ENCODE assay signal across 34 cellular contexts in the genomic region with DNA sequence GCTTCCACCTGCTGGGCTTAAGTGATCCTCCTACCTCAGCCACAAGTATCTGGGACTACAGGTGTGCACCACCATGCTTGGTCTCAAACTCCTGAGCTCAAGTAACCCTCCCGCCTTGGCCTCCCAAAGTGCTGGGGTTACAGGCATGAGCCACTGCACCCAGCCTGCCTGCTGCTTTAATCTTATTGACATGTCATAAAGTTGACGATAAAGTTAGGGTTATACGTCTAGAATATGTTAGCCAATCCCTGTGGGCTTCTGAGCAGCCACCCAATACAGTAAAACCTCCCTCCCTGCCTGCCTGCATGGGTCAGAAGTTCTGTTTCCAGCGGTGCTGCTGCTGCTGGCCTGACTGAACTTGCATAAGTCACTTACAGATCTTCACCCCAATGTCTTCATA.
"Had no signal": no experiment of that assay in that cellular context is flagged by ENCODE, and none has a peak within 500 bp of the region (broad histone marks: within the 10 kb centered on the region; RNA-seq: fewer than 3 reads in every experiment).

No MANE protein-coding gene starts in this region.

- H3K4me1 Mint-ChIP-seq: activated CD4-positive, alpha-beta T cell treated with anti-CD3 and anti-CD28 coated beads, Interleukin-2, amount 10 ng/mL, durations not matched to agents 24 days and 14 days had no signal

- H3K4me2 ChIP-seq: PC-9 had no signal

- H3K27me3 Mint-ChIP-seq: activated CD4-positive, alpha-beta T cell treated with anti-CD3 and anti-CD28 coated beads, Interleukin-2, amount 10 ng/mL, durations not matched to agents 24 days and 14 days; activated CD8-positive, alpha-beta T cell treated with anti-CD3 and anti-CD28 coated beads for 36 hours had no signal

- H3K27ac ChIP-seq: adrenal gland, body of pancreas, breast epithelium, PC-9, RWPE1, WERI-Rb-1 had no signal

- H3K4me3 Mint-ChIP-seq: activated CD4-positive, alpha-beta T cell treated with anti-CD3 and anti-CD28 coated beads, Interleukin-2, amount 10 ng/mL, durations not matched to agents 24 days and 14 days; activated CD8-positive, alpha-beta T cell treated with anti-CD3 and anti-CD28 coated beads for 36 hours; activated naive CD4-positive, alpha-beta T cell treated with anti-CD3 and anti-CD28 coated beads for 36 hours; activated T-cell treated with anti-CD3 and anti-CD28 coated beads, Interleukin-2, amount 50 U/mL, for 4 hours; activated T-helper 1 cell treated with anti-CD3 and anti-CD28 coated beads, Interleukin-12 subunit alpha, Interleukin-12 subunit beta, Interleukin-2, Interleukin-4 antibody, amounts not matched to agents 30 ng/mL and 10 ng/mL and 1 ng/mL, durations not matched to agents 14 hours and 24 hours and 36 hours; IgD-negative memory B cell had no signal

- H3K27me3 ChIP-seq: adrenal gland, body of pancreas, breast epithelium, MG63 had no signal

- H3K9me3 Mint-ChIP-seq: activated CD8-positive, alpha-beta T cell treated with anti-CD3 and anti-CD28 coated beads for 36 hours; activated naive CD4-positive, alpha-beta T cell treated with anti-CD3 and anti-CD28 coated beads for 36 hours; activated T-cell treated with anti-CD3 and anti-CD28 coated beads, Interleukin-2, amount 50 U/mL, for 4 hours had no signal

- H3K4me3 ChIP-seq: adrenal gland, body of pancreas, breast epithelium, MG63, PC-9 had no signal

- H3K9me3 ChIP-seq: adrenal gland, body of pancreas, breast epithelium, MG63 had no signal

- H3K36me3 Mint-ChIP-seq: activated naive CD4-positive, alpha-beta T cell treated with anti-CD3 and anti-CD28 coated beads, Interleukin-2, amount 50 U/mL, for 72 hours; IgD-negative memory B cell had no signal

- H2AFZ ChIP-seq: PC-9 had no signal

- H3K36me3 ChIP-seq: adrenal gland, breast epithelium, MG63, WERI-Rb-1 had no signal

- H3K27ac Mint-ChIP-seq: activated CD4-positive, alpha-beta T cell treated with anti-CD3 and anti-CD28 coated beads, Interleukin-2, amount 10 ng/mL, durations not matched to agents 24 days and 14 days; activated CD8-positive, alpha-beta T cell treated with anti-CD3 and anti-CD28 coated beads for 36 hours; activated naive CD4-positive, alpha-beta T cell treated with anti-CD3 and anti-CD28 coated beads for 36 hours; activated naive CD4-positive, alpha-beta T cell treated with anti-CD3 and anti-CD28 coated beads, Interleukin-2, amount 50 U/mL, for 72 hours; activated T-helper 1 cell treated with anti-CD3 and anti-CD28 coated beads, Interleukin-12 subunit alpha, Interleukin-12 subunit beta, Interleukin-2, Interleukin-4 antibody, amounts not matched to agents 30 ng/mL and 10 ng/mL and 1 ng/mL, durations not matched to agents 14 hours and 24 hours and 36 hours; IgD-negative memory B cell had no signal

- ATAC-seq: activated CD8-positive, alpha-beta T cell treated with anti-CD3 and anti-CD28 coated beads for 36 hours; activated naive CD4-positive, alpha-beta T cell treated with anti-CD3 and anti-CD28 coated beads, Interleukin-2, amount 50 U/mL, for 72 hours; activated T-cell treated with anti-CD3 and anti-CD28 coated beads, Interleukin-2, amount 50 U/mL, for 4 hours; body of pancreas; Right ventricle myocardium inferior had no signal

- H3K4me1 ChIP-seq: body of pancreas, breast epithelium had no signal

- DNase-seq: activated CD4-positive, alpha-beta T cell treated with anti-CD3 and anti-CD28 coated beads for 1 hour; activated CD4-positive, alpha-beta T cell treated with anti-CD3 and anti-CD28 coated beads, Interleukin-2, amount 10 ng/mL, durations not matched to agents 24 days and 14 days; activated CD4-positive, alpha-beta T cell treated with anti-CD3 and anti-CD28 coated beads, Interleukin-2, amount 50 U/mL, for 4 hours; activated CD4-positive, CD25-positive, alpha-beta regulatory T cell; activated CD8-positive, alpha-beta T cell treated with anti-CD3 and anti-CD28 coated beads for 36 hours; activated gamma-delta T cell treated with Interleukin-2 at 50 U/mL for 16 hours; activated naive CD4-positive, alpha-beta T cell treated with anti-CD3 and anti-CD28 coated beads for 36 hours; activated T-cell treated with anti-CD3 and anti-CD28 coated beads for 4 hours; activated T-cell treated with anti-CD3 and anti-CD28 coated beads, Interleukin-2, amount 50 U/mL, for 4 hours; adrenal gland; body of pancreas; caudate nucleus; Kasumi-1; KBM-7; MG63; NCI-H1092; NCI-H1436 treated with DMSO at 0.1 percent for 48 hours; NCI-H1694 treated with DMSO at 0.1 percent for 48 hours; NCI-H2029; NCI-H510A; NCI-H526; NCI-H748 treated with DMSO at 0.1 percent for 48 hours; PC-9; SW 1271; T-helper 1 cell; T-helper 2 cell; T1000; WERI-Rb-1 had no signal
